1 cellular context compared by ENCODE assay signal in the genomic region with DNA sequence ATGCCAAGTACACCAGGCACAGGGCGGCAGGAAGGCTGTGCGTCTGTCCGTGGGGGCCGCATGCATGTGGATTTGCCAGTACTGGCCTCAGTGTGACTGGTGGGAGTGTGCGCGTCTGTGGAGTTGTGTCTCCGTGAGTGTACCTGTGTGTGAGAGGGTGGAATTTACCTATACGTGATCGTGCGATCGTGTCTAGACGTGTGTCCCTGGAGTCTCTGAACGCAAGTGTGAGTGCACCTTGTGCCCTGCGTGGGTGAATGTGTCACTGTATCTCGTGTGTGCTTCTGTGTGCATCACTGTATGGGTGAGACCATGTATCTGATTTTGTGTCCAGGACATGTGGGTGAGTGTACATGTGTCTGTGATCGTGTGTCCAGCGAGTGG.
TF ChIP-seq lines count a peak whose summit lies in the region.

No MANE protein-coding gene starts in this region.

TF ChIP-seq in HepG2, 621 proteins besides CTCF, POLR2A, EP300 and RAD21:
- no peak for TF ChIP-seq PRPF4 (IDR thresholded peaks at IDR 0.05; ENCODE audit: low read depth, low read length, poor library complexity, severe bottlenecking)
- TF ChIP-seq NCOA1 (CRISPR knock-in tag; IDR thresholded peaks at IDR 0.05): no peak
TF ChIP-seq in HepG2: peak in this region for 0.
